ENCODE assay signal across 11 cellular contexts in genomic region chr9:34524349-34524748, GRCh38. TPM values are rescaled to one million over a fixed set of nuclear protein-coding genes. Genes with fewer than 3 reads are reported as not detected.
A peak's percentile ranks its signal among the peaks of the same experiment; 100 is the strongest.
DNase-seq lines count a peak whose midpoint lies in the region; ATAC-seq and TF ChIP-seq lines count a peak whose summit lies in the region.
"Had no signal": no experiment of that assay in that cellular context is flagged by ENCODE, and none has a peak within 500 bp of the region (broad histone marks: within the 10 kb centered on the region; RNA-seq: fewer than 3 reads in every experiment).

No MANE protein-coding gene starts in this region.

- no peaks in the 10 kb centered on the region for H3K27me3 ChIP-seq in CD4-positive, alpha-beta T cell (ENCODE audit: control insufficient read depth, insufficient read depth, low read length)
- H3K27me3 ChIP-seq: BE2C had no signal

- H3K27ac ChIP-seq in CD4-positive, alpha-beta T cell (ENCODE audit: low read depth, low read length): no peak overlapping the region
- H3K27ac ChIP-seq: HL-60 had no signal

- POLR2A ChIA-PET in CD4-positive, alpha-beta T cell (lab: Charles Lee): no interaction called here
- POLR2A ChIA-PET in HEK293T (lab: Yijun Ruan, JAX): interaction anchor here (0.7 kb wide), 1 partner anchor 9 kb away, joined by 3 read pairs; no protein-coding TSS in a partner anchor

- no peak for ATAC-seq in CD4-positive, alpha-beta T cell (ENCODE audit: poor library complexity)

- CTCF ChIA-PET in CD4-positive, alpha-beta T cell (lab: Charles Lee): no interaction called here
- CTCF ChIA-PET in HEK293T (lab: Yijun Ruan, JAX): interaction anchor here (0.6 to 1.6 kb wide), 4 partner anchors 16 to 120 kb away, joined by 3 to 6 read pairs (median 4); no protein-coding TSS in a partner anchor

- peaks cover 2% of the 10 kb centered on the region for H3K27me3 Mint-ChIP-seq in activated naive CD4-positive, alpha-beta T cell treated with anti-CD3 and anti-CD28 coated beads, Interleukin-2, amount 50 U/mL, for 24 hours
- H3K27me3 Mint-ChIP-seq in CD4-positive, alpha-beta T cell: peaks cover 5% of the 10 kb centered on the region
- H3K27me3 Mint-ChIP-seq in neural crest cell (ENCODE audit: low read depth): peaks cover 50% of the 10 kb centered on the region

- H3K4me3 Mint-ChIP-seq in activated naive CD4-positive, alpha-beta T cell treated with anti-CD3 and anti-CD28 coated beads, Interleukin-2, amount 50 U/mL, for 24 hours: peak overlapping the region; percentile 52
- peak overlapping the region; percentile 17 for H3K4me3 Mint-ChIP-seq in CD4-positive, alpha-beta T cell
- H3K4me3 Mint-ChIP-seq in neural crest cell: peak overlapping the region; percentile 57

- intact Hi-C loops in CD4-positive, alpha-beta T cell (cut with DNase I, micrococcal nuclease): loop anchor here in 1 of 2 experiments (5.0 to 10.0 kb wide), 7 partner anchors 88 to 1220 kb away; partner anchors contain the start of genes ATOSB, DCAF12, DNAJB5 and FANCG

- H3K9me3 ChIP-seq in CD4-positive, alpha-beta T cell (ENCODE audit: control insufficient read depth, low read length): no peaks in the 10 kb centered on the region
- H3K9me3 ChIP-seq: BE2C had no signal

- peaks cover 19% of the 10 kb centered on the region for H3K4me1 Mint-ChIP-seq in activated naive CD4-positive, alpha-beta T cell treated with anti-CD3 and anti-CD28 coated beads, Interleukin-2, amount 50 U/mL, for 24 hours
- H3K4me1 Mint-ChIP-seq in CD4-positive, alpha-beta T cell (ENCODE audit: low read depth): peaks cover 12% of the 10 kb centered on the region
- peaks cover 6% of the 10 kb centered on the region for H3K4me1 Mint-ChIP-seq in neural crest cell

- DNase-seq in activated naive CD4-positive, alpha-beta T cell treated with Interleukin-2 at 50 U/mL for 16 hours: no peak
- no peak for DNase-seq in CD4-positive, alpha-beta T cell
- no peak for DNase-seq in HEK293T (ENCODE audit: extremely low spot score)
- DNase-seq in neural crest cell (ENCODE audit: low read depth, low spot score): no peak
- DNase-seq in MV-4-11 (lab: John Stamatoyannopoulos, UW): no peak
- no peak for DNase-seq in DMS53 treated with DMSO at 0.1 percent for 48 hours (lab: John Stamatoyannopoulos, UW; ENCODE audit: unreplicated experiment)
- DNase-seq: BE2C, DMS53, HCEC 1CT had no signal

- no peak overlapping the region for H3K27ac Mint-ChIP-seq in activated naive CD4-positive, alpha-beta T cell treated with anti-CD3 and anti-CD28 coated beads, Interleukin-2, amount 50 U/mL, for 24 hours
- H3K27ac Mint-ChIP-seq in CD4-positive, alpha-beta T cell: no peak overlapping the region
- H3K27ac Mint-ChIP-seq in neural crest cell (ENCODE audit: unreplicated experiment): no peak overlapping the region

- TF ChIP-seq CTCF in CD4-positive, alpha-beta T cell (IDR thresholded peaks at IDR 0.05): no peak
- TF ChIP-seq CTCF in neural crest cell (conservative IDR thresholded peaks at IDR 0.05): no peak

- no peaks in the 10 kb centered on the region for H3K9me3 Mint-ChIP-seq in activated naive CD4-positive, alpha-beta T cell treated with anti-CD3 and anti-CD28 coated beads, Interleukin-2, amount 50 U/mL, for 24 hours
- H3K9me3 Mint-ChIP-seq in CD4-positive, alpha-beta T cell: no peaks in the 10 kb centered on the region
- no peaks in the 10 kb centered on the region for H3K9me3 Mint-ChIP-seq in neural crest cell

- no peaks in the 10 kb centered on the region for H3K36me3 Mint-ChIP-seq in activated naive CD4-positive, alpha-beta T cell treated with anti-CD3 and anti-CD28 coated beads, Interleukin-2, amount 50 U/mL, for 24 hours
- H3K36me3 Mint-ChIP-seq in CD4-positive, alpha-beta T cell (ENCODE audit: low read depth): no peaks in the 10 kb centered on the region
- H3K36me3 Mint-ChIP-seq in neural crest cell (ENCODE audit: low read depth): no peaks in the 10 kb centered on the region

TF ChIP-seq in HEK293T, 16 proteins besides CTCF, POLR2A, EP300 and RAD21:
- peak; percentile 57 for TF ChIP-seq PKNOX1 (IDR thresholded peaks at IDR 0.05)
- no peak for TF ChIP-seq L3MBTL2 (conservative IDR thresholded peaks at IDR 0.05)
- no peak for TF ChIP-seq ARNT (IDR thresholded peaks at IDR 0.05)
- no peak for TF ChIP-seq ZNF384 (IDR thresholded peaks at IDR 0.05)
TF ChIP-seq in HEK293T: peak in this region for 1.

RNA-seq across cellular contexts. Expression of gene ENHO, which starts 1.6 kb away (rescaled TPM):
- total RNA-seq in CD4-positive, alpha-beta T cell: under 1 TPM in 1 of 2 experiments, not detected in 1; 0.45 TPM
- 12.0 and 13.2 TPM in 2 replicates for total RNA-seq in neural crest cell
